19 cellular contexts compared by ENCODE assay signal in genomic region chr7:155198206-155198892, GRCh38.
DNase-seq lines count a peak whose midpoint lies in the region; ATAC-seq and TF ChIP-seq lines count a peak whose summit lies in the region.
"Had no signal": no experiment of that assay in that cellular context is flagged by ENCODE, and none has a peak within 500 bp of the region (broad histone marks: within the 10 kb centered on the region; RNA-seq: fewer than 3 reads in every experiment).

No MANE protein-coding gene starts in this region.

- no peak for TF ChIP-seq CTCF in natural killer cell (IDR thresholded peaks at IDR 0.05)
- TF ChIP-seq CTCF in foreskin keratinocyte (conservative IDR thresholded peaks at IDR 0.05): no peak

- no peak for DNase-seq in natural killer cell treated with Interleukin-12 subunit alpha and Interleukin-12 subunit beta and Interleukin-15 and Interleukin-18, amount 100 ng/mL, for 72 hours (ENCODE audit: low spot score)
- no peak for DNase-seq in natural killer cell
- no peak for DNase-seq in activated CD4-positive, alpha-beta memory T cell treated with anti-CD3 and anti-CD28 coated beads, Interleukin-2, amount 10 ng/mL, durations not matched to agents 7 days and 5 days
- no peak for DNase-seq in foreskin keratinocyte
- no peak for DNase-seq in activated CD4-positive, CD25-positive, alpha-beta regulatory T cell (lab: John Stamatoyannopoulos, UW)
- DNase-seq in activated gamma-delta T cell (lab: John Stamatoyannopoulos, UW): no peak
- no peak for DNase-seq in SHP77 treated with DMSO at 0.1 percent for 48 hours (lab: John Stamatoyannopoulos, UW)
- DNase-seq: CD8-positive, alpha-beta memory T cell; effector CD4-positive, alpha-beta T cell; esophagus squamous epithelium; glutamatergic neuron; left ventricle myocardium superior; NCI-H1417; occipital lobe had no signal

- peaks cover 24 to 25% of the 10 kb centered on the region in 2 donors for H3K4me1 Mint-ChIP-seq in natural killer cell treated with Interleukin-12 subunit alpha and Interleukin-12 subunit beta and Interleukin-15 and Interleukin-18, amount 100 ng/mL, for 72 hours (ENCODE audit: low read depth in 2 of 2)
- H3K4me1 Mint-ChIP-seq in natural killer cell: no peaks in the 10 kb centered on the region
- peaks cover 39% of the 10 kb centered on the region for H3K4me1 Mint-ChIP-seq in activated CD4-positive, alpha-beta memory T cell treated with anti-CD3 and anti-CD28 coated beads, Interleukin-2, amount 10 ng/mL, durations not matched to agents 7 days and 5 days
- H3K4me1 Mint-ChIP-seq: CD8-positive, alpha-beta memory T cell; central memory CD8-positive, alpha-beta T cell had no signal

- H3K27me3 Mint-ChIP-seq in natural killer cell treated with Interleukin-12 subunit alpha and Interleukin-12 subunit beta and Interleukin-15 and Interleukin-18, amount 100 ng/mL, for 72 hours: no peaks in the 10 kb centered on the region
- H3K27me3 Mint-ChIP-seq in natural killer cell (ENCODE audit: low read depth in 2 of 2): peaks cover 0 to 19% of the 10 kb centered on the region in 2 donors
- peaks cover 2% of the 10 kb centered on the region for H3K27me3 Mint-ChIP-seq in activated CD4-positive, alpha-beta memory T cell treated with anti-CD3 and anti-CD28 coated beads, Interleukin-2, amount 10 ng/mL, durations not matched to agents 7 days and 5 days
- H3K27me3 Mint-ChIP-seq: central memory CD8-positive, alpha-beta T cell had no signal

- peaks cover 12% of the 10 kb centered on the region for H3K9me3 Mint-ChIP-seq in natural killer cell treated with Interleukin-12 subunit alpha and Interleukin-12 subunit beta and Interleukin-15 and Interleukin-18, amount 100 ng/mL, for 72 hours
- H3K9me3 Mint-ChIP-seq in natural killer cell: peaks cover 4 to 7% of the 10 kb centered on the region in 2 donors
- H3K9me3 Mint-ChIP-seq in activated CD4-positive, alpha-beta memory T cell treated with anti-CD3 and anti-CD28 coated beads, Interleukin-2, amount 10 ng/mL, durations not matched to agents 7 days and 5 days: peaks cover 17% of the 10 kb centered on the region

- no peaks in the 10 kb centered on the region for H3K4me1 ChIP-seq in foreskin keratinocyte
- H3K4me1 ChIP-seq: esophagus squamous epithelium, right lobe of liver had no signal

- peak overlapping the region; percentile 92 for H3K27ac ChIP-seq in foreskin keratinocyte
- H3K27ac ChIP-seq: esophagus squamous epithelium, right lobe of liver, SJSA1 had no signal

- ATAC-seq in natural killer cell treated with Interleukin-12 subunit alpha and Interleukin-12 subunit beta and Interleukin-15 and Interleukin-18, amount 100 ng/mL, for 72 hours: peak; percentile 25 to 68
- ATAC-seq in natural killer cell (no peak), foreskin keratinocyte (peak; percentile 20), GM21786 (IDR thresholded peaks at IDR 0.05; ENCODE audit: unreplicated experiment) (no peak)
- ATAC-seq: left ventricle myocardium superior, right lobe of liver had no signal

- H3K27me3 ChIP-seq in foreskin keratinocyte: no peaks in the 10 kb centered on the region
- H3K27me3 ChIP-seq: right lobe of liver, SJSA1 had no signal

- H3K27ac Mint-ChIP-seq in natural killer cell treated with Interleukin-12 subunit alpha and Interleukin-12 subunit beta and Interleukin-15 and Interleukin-18, amount 100 ng/mL, for 72 hours: peak overlapping the region; percentile 87 to 88
- no peak overlapping the region for H3K27ac Mint-ChIP-seq in natural killer cell
- peak overlapping the region; percentile 64 for H3K27ac Mint-ChIP-seq in activated CD4-positive, alpha-beta memory T cell treated with anti-CD3 and anti-CD28 coated beads, Interleukin-2, amount 10 ng/mL, durations not matched to agents 7 days and 5 days
- H3K27ac Mint-ChIP-seq: CD8-positive, alpha-beta memory T cell had no signal

- peak overlapping the region; percentile 73 for H3K4me3 Mint-ChIP-seq in natural killer cell treated with Interleukin-12 subunit alpha and Interleukin-12 subunit beta and Interleukin-15 and Interleukin-18, amount 100 ng/mL, for 72 hours
- H3K4me3 Mint-ChIP-seq in natural killer cell: no peak overlapping the region
- H3K4me3 Mint-ChIP-seq in activated CD4-positive, alpha-beta memory T cell treated with anti-CD3 and anti-CD28 coated beads, Interleukin-2, amount 10 ng/mL, durations not matched to agents 7 days and 5 days: no peak overlapping the region
- H3K4me3 Mint-ChIP-seq: CD8-positive, alpha-beta memory T cell; central memory CD8-positive, alpha-beta T cell; T-helper 2 cell treated with Interferon-gamma antibody and Interleukin-4, amounts not matched to agents 5 μg/mL and 100 μg/mL, for 36 hours had no signal

- intact Hi-C loops in natural killer cell (cut with micrococcal nuclease): no loop called here

- CTCF ChIA-PET in activated CD4-positive, alpha-beta memory T cell treated with anti-CD3 and anti-CD28 coated beads, Interleukin-2, amount 10 ng/mL, durations not matched to agents 7 days and 5 days (lab: Charles Lee): no interaction called here

- POLR2A ChIA-PET in activated CD4-positive, alpha-beta memory T cell treated with anti-CD3 and anti-CD28 coated beads, Interleukin-2, amount 10 ng/mL, durations not matched to agents 7 days and 5 days (lab: Charles Lee): interaction anchor here (9.9 kb wide), 1 partner anchor 99 kb away, joined by 305 read pairs; the partner anchor contains the start of gene INSIG1

- H3K36me3 Mint-ChIP-seq in natural killer cell treated with Interleukin-12 subunit alpha and Interleukin-12 subunit beta and Interleukin-15 and Interleukin-18, amount 100 ng/mL, for 72 hours: peaks cover 11% of the 10 kb centered on the region
- peaks cover 11% of the 10 kb centered on the region for H3K36me3 Mint-ChIP-seq in natural killer cell
- peaks cover 9% of the 10 kb centered on the region for H3K36me3 Mint-ChIP-seq in activated CD4-positive, alpha-beta memory T cell treated with anti-CD3 and anti-CD28 coated beads, Interleukin-2, amount 10 ng/mL, durations not matched to agents 7 days and 5 days (ENCODE audit: low read depth)

Comparison
In these comparisons a context has a peak if more than half of its experiments do, and no peak if none do; other contexts are left out.
1. ATAC-seq: peak in natural killer cell treated with Interleukin-12 subunit alpha and Interleukin-12 subunit beta and Interleukin-15 and Interleukin-18, amount 100 ng/mL, for 72 hours (2 of 2) and foreskin keratinocyte (single experiment); none in natural killer cell (0 of 3) and GM21786 (single experiment).
2. H3K27ac Mint-ChIP-seq: peak in natural killer cell treated with Interleukin-12 subunit alpha and Interleukin-12 subunit beta and Interleukin-15 and Interleukin-18, amount 100 ng/mL, for 72 hours (2 of 2) and activated CD4-positive, alpha-beta memory T cell treated with anti-CD3 and anti-CD28 coated beads, Interleukin-2, amount 10 ng/mL, durations not matched to agents 7 days and 5 days (single experiment); none in natural killer cell (0 of 2).